In the genomic region with DNA sequence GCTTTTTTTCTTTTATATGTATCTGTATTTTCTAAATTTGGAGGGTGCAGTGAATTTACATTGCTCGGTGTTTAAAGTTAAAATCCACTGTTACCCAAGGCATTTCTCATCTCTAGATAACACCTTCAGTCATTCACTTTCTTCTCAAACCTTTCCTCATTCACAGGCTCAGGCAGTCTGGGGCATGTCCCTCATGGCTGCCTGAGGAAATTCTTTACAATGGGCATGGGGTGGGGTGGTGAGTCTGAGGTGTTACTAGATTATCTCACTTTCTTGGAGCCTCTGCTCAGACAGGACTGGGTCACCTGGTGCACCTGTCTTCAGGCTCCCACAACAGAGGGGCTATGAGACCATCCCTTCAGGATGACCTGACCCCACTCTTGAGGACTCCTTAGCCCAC, we compare ENCODE assay signal across 25 cellular contexts. TPM values are rescaled to one million over a fixed set of nuclear protein-coding genes. Genes with fewer than 3 reads are reported as not detected.
"Had no signal": no experiment of that assay in that cellular context is flagged by ENCODE, and none has a peak within 500 bp of the region (broad histone marks: within the 10 kb centered on the region; RNA-seq: fewer than 3 reads in every experiment).

No MANE protein-coding gene starts in this region.

- DNase-seq: activated CD4-positive, alpha-beta memory T cell treated with anti-CD3 and anti-CD28 coated beads for 36 hours; activated CD4-positive, alpha-beta T cell treated with anti-CD3 and anti-CD28 coated beads for 36 hours; activated CD4-positive, alpha-beta T cell treated with anti-CD3 and anti-CD28 coated beads, Interleukin-2, amount 10 ng/mL, durations not matched to agents 24 days and 14 days; activated CD4-positive, CD25-positive, alpha-beta regulatory T cell; activated CD4-positive, CD25-positive, alpha-beta regulatory T cell treated with anti-CD3 and anti-CD28 coated beads, Interleukin-2, amount 50 U/mL, for 72 hours; activated CD8-positive, alpha-beta memory T cell treated with anti-CD3 and anti-CD28 coated beads, Interleukin-2, amount 50 U/mL, for 48 hours; activated gamma-delta T cell; activated naive CD4-positive, alpha-beta T cell; activated naive CD4-positive, alpha-beta T cell treated with anti-CD3 and anti-CD28 coated beads, Interleukin-2, amount 10 ng/mL, durations not matched to agents 7 days and 5 days; activated T-cell treated with anti-CD3 and anti-CD28 coated beads for 4 hours; activated T-cell treated with anti-CD3 and anti-CD28 coated beads, Interleukin-2, amount 50 U/mL, for 24 hours; activated T-cell treated with anti-CD3 and anti-CD28 coated beads, Interleukin-2, amount 50 U/mL, for 72 hours; amniotic stem cell; anterior cingulate cortex; body of pancreas; effector CD4-positive, alpha-beta T cell; effector memory CD8-positive, alpha-beta T cell; foreskin melanocyte; head of caudate nucleus; T-helper 2 cell had no signal

- H3K4me3 Mint-ChIP-seq: activated CD4-positive, alpha-beta memory T cell treated with anti-CD3 and anti-CD28 coated beads for 36 hours; activated CD4-positive, alpha-beta T cell treated with anti-CD3 and anti-CD28 coated beads for 36 hours; activated CD4-positive, alpha-beta T cell treated with anti-CD3 and anti-CD28 coated beads, Interleukin-2, amount 10 ng/mL, durations not matched to agents 24 days and 14 days; activated naive CD4-positive, alpha-beta T cell treated with anti-CD3 and anti-CD28 coated beads, Interleukin-2, amount 10 ng/mL, durations not matched to agents 7 days and 5 days; activated naive CD8-positive, alpha-beta T cell; activated T-cell treated with anti-CD3 and anti-CD28 coated beads, Interleukin-2, amount 50 U/mL, for 24 hours; activated T-cell treated with anti-CD3 and anti-CD28 coated beads, Interleukin-2, amount 50 U/mL, for 72 hours; central memory CD8-positive, alpha-beta T cell; effector memory CD8-positive, alpha-beta T cell had no signal

- H3K4me1 Mint-ChIP-seq: activated CD4-positive, alpha-beta T cell treated with anti-CD3 and anti-CD28 coated beads for 36 hours; activated CD4-positive, alpha-beta T cell treated with anti-CD3 and anti-CD28 coated beads, Interleukin-2, amount 10 ng/mL, durations not matched to agents 24 days and 14 days; activated naive CD4-positive, alpha-beta T cell treated with anti-CD3 and anti-CD28 coated beads, Interleukin-2, amount 10 ng/mL, durations not matched to agents 7 days and 5 days; central memory CD8-positive, alpha-beta T cell had no signal

- H3K9me3 ChIP-seq: body of pancreas, esophagus muscularis mucosa had no signal

- H3K4me1 ChIP-seq: body of pancreas had no signal

- H3K4me3 ChIP-seq: body of pancreas, coronary artery, esophagus muscularis mucosa had no signal

- H3K36me3 Mint-ChIP-seq: activated CD4-positive, alpha-beta memory T cell treated with anti-CD3 and anti-CD28 coated beads for 36 hours; activated naive CD4-positive, alpha-beta T cell treated with anti-CD3 and anti-CD28 coated beads, Interleukin-2, amount 10 ng/mL, durations not matched to agents 7 days and 5 days; activated naive CD8-positive, alpha-beta T cell had no signal

- H3K9me3 Mint-ChIP-seq: activated CD4-positive, alpha-beta memory T cell treated with anti-CD3 and anti-CD28 coated beads for 36 hours; activated CD4-positive, alpha-beta T cell treated with anti-CD3 and anti-CD28 coated beads, Interleukin-2, amount 10 ng/mL, durations not matched to agents 24 days and 14 days; activated naive CD4-positive, alpha-beta T cell treated with anti-CD3 and anti-CD28 coated beads, Interleukin-2, amount 10 ng/mL, durations not matched to agents 7 days and 5 days; activated T-cell treated with anti-CD3 and anti-CD28 coated beads, Interleukin-2, amount 50 U/mL, for 24 hours; activated T-cell treated with anti-CD3 and anti-CD28 coated beads, Interleukin-2, amount 50 U/mL, for 72 hours; central memory CD8-positive, alpha-beta T cell; effector memory CD8-positive, alpha-beta T cell had no signal

- ATAC-seq: activated CD4-positive, alpha-beta T cell treated with anti-CD3 and anti-CD28 coated beads for 36 hours; activated T-cell treated with anti-CD3 and anti-CD28 coated beads, Interleukin-2, amount 50 U/mL, for 72 hours; body of pancreas; effector memory CD8-positive, alpha-beta T cell had no signal

- H3K27me3 ChIP-seq: body of pancreas, esophagus muscularis mucosa had no signal

- H3K27me3 Mint-ChIP-seq: activated CD4-positive, alpha-beta memory T cell treated with anti-CD3 and anti-CD28 coated beads for 36 hours; activated CD4-positive, alpha-beta T cell treated with anti-CD3 and anti-CD28 coated beads, Interleukin-2, amount 10 ng/mL, durations not matched to agents 24 days and 14 days; activated naive CD4-positive, alpha-beta T cell treated with anti-CD3 and anti-CD28 coated beads, Interleukin-2, amount 10 ng/mL, durations not matched to agents 7 days and 5 days; activated naive CD8-positive, alpha-beta T cell; activated T-cell treated with anti-CD3 and anti-CD28 coated beads, Interleukin-2, amount 50 U/mL, for 24 hours; central memory CD8-positive, alpha-beta T cell; effector memory CD8-positive, alpha-beta T cell had no signal

- H3K27ac Mint-ChIP-seq: activated CD4-positive, alpha-beta memory T cell treated with anti-CD3 and anti-CD28 coated beads for 36 hours; activated CD4-positive, alpha-beta T cell treated with anti-CD3 and anti-CD28 coated beads for 36 hours; activated CD4-positive, alpha-beta T cell treated with anti-CD3 and anti-CD28 coated beads, Interleukin-2, amount 10 ng/mL, durations not matched to agents 24 days and 14 days; activated naive CD4-positive, alpha-beta T cell treated with anti-CD3 and anti-CD28 coated beads, Interleukin-2, amount 10 ng/mL, durations not matched to agents 7 days and 5 days; activated naive CD8-positive, alpha-beta T cell; activated T-cell treated with anti-CD3 and anti-CD28 coated beads, Interleukin-2, amount 50 U/mL, for 24 hours; activated T-cell treated with anti-CD3 and anti-CD28 coated beads, Interleukin-2, amount 50 U/mL, for 72 hours; effector memory CD8-positive, alpha-beta T cell had no signal

- H3K27ac ChIP-seq: body of pancreas, coronary artery, esophagus muscularis mucosa had no signal

RNA-seq across cellular contexts. Expression of a gene that starts 17.4 kb away (rescaled TPM):
- total RNA-seq: activated CD4-positive, alpha-beta memory T cell treated with anti-CD3 and anti-CD28 coated beads for 36 hours; activated CD4-positive, alpha-beta T cell treated with anti-CD3 and anti-CD28 coated beads, Interleukin-2, amount 10 ng/mL, durations not matched to agents 24 days and 14 days; T-helper 1 cell treated with Interleukin-12 subunit alpha and Interleukin-12 subunit beta and Interleukin-4 antibody, amounts not matched to agents 30 ng/mL and 1 ng/mL, for 36 hours had no signal
